ENCODE assay signal across 10 cellular contexts in the genomic region with DNA sequence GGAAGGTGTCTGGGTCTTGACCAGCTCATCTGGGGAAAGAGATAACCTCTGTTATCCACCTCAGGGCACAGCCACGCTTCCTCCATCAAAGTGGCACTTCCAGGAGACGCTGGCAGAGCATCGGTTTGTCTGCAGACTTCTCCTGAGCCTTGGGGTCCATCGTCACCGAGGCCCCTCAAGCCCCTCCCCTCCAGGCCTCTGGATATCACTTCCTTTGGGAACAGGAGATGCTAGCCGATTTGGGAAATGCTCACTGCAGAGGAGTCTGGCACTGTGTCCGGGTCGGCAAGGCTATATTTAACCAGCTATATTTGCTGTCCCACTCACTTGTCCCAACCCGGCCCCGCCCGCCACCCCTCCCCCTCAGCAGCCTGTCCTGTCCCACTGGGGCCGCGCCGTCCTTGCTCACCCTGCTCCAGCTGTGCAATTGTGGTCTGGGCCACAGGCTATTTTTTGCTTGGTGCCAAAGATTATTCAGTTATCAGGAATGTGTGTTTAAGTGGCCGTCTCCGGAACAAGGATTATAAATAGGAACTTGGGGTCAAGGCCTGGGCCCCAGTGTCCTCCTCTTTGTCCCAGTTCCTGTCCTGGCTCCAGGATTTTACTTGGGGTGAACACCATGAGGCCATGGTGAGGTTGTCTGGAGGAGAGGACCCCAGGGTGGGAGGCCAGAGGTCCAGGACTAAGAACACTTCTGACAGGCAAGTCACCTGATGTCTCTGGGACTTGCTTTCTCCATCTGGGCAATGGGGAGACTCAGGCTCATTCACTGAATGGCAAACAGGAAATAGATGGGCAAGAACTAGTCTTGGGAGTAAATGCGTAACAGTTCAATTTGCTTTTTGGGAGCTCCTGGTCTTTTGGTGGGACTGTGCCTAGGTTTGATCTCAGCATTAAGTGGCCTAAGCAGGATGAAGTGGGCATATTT.
DNase-seq lines count a peak whose midpoint lies in the region; ATAC-seq, FAIRE-seq and TF ChIP-seq lines count a peak whose summit lies in the region.
"Had no signal": no experiment of that assay in that cellular context is flagged by ENCODE, and none has a peak within 500 bp of the region (broad histone marks: within the 10 kb centered on the region; RNA-seq: fewer than 3 reads in every experiment).

No MANE protein-coding gene starts in this region.

- H3K4me1 ChIP-seq in smooth muscle cell (ENCODE audit: low read depth): peaks cover 13% of the 10 kb centered on the region
- H3K4me1 ChIP-seq in effector memory CD4-positive, alpha-beta T cell (ENCODE audit: control insufficient read depth, insufficient read depth, low read length, poor library complexity, severe bottlenecking): no peaks in the 10 kb centered on the region

- peak overlapping the region; percentile 29 for H3K4me2 ChIP-seq in smooth muscle cell

- H3K27ac ChIP-seq in smooth muscle cell (ENCODE audit: low read depth): no peak overlapping the region
- no peak overlapping the region for H3K27ac ChIP-seq in effector memory CD4-positive, alpha-beta T cell (ENCODE audit: insufficient read depth, low read length, poor library complexity, severe bottlenecking)

- DNase-seq in H54 (ENCODE audit: insufficient read length, low spot score) (peak; percentile 76), amniotic stem cell (lab: John Stamatoyannopoulos, UW) (peak; percentile 26), left cardiac atrium (peak; percentile 92), smooth muscle cell (lab: John Stamatoyannopoulos, UW; ENCODE audit: unreplicated experiment) (no peak), CD1c-positive myeloid dendritic cell (ENCODE audit: extremely low spot score) (no peak), NCI-H2227 treated with DMSO at 0.1 percent for 48 hours (lab: John Stamatoyannopoulos, UW) (no peak)
- DNase-seq in effector memory CD4-positive, alpha-beta T cell: no peak
- DNase-seq: activated CD8-positive, alpha-beta memory T cell treated with anti-CD3 and anti-CD28 coated beads for 24 hours; natural killer cell had no signal

- H3K79me2 ChIP-seq in smooth muscle cell (ENCODE audit: low read depth): no peaks in the 10 kb centered on the region

- no peak overlapping the region for H3K4me3 ChIP-seq in smooth muscle cell
- H3K4me3 ChIP-seq in effector memory CD4-positive, alpha-beta T cell (ENCODE audit: insufficient read depth, low read depth, low read length, poor library complexity, severe bottlenecking): no peak overlapping the region

- intact Hi-C loops in left cardiac atrium (cut with DNase I): no loop called here

- no peak overlapping the region for H3K9ac ChIP-seq in smooth muscle cell (ENCODE audit: low read depth)

- no peaks in the 10 kb centered on the region for H3K27me3 ChIP-seq in smooth muscle cell (ENCODE audit: low read depth)
- H3K27me3 ChIP-seq in effector memory CD4-positive, alpha-beta T cell (replicated peaks; ENCODE audit: control insufficient read depth, insufficient read depth, low read length, poor library complexity, severe bottlenecking): no peaks in the 10 kb centered on the region

- no peaks in the 10 kb centered on the region for H3K9me3 ChIP-seq in smooth muscle cell (replicated peaks; ENCODE audit: low read depth)
- H3K9me3 ChIP-seq in effector memory CD4-positive, alpha-beta T cell (ENCODE audit: control insufficient read depth, low read length): no peaks in the 10 kb centered on the region

- ATAC-seq in left cardiac atrium (peak; percentile 93), GM18511 (IDR thresholded peaks at IDR 0.05; ENCODE audit: unreplicated experiment) (no peak)
- ATAC-seq: natural killer cell had no signal

- H2AFZ ChIP-seq in smooth muscle cell (ENCODE audit: low read depth): no peak overlapping the region

- H3F3A ChIP-seq in smooth muscle cell (ENCODE audit: low read depth): no peaks in the 10 kb centered on the region

- FAIRE-seq in H54 (lab: Jason Lieb, UNC): no peak

- no peaks in the 10 kb centered on the region for H3K36me3 ChIP-seq in smooth muscle cell (ENCODE audit: low read depth)
- H3K36me3 ChIP-seq in effector memory CD4-positive, alpha-beta T cell (ENCODE audit: control insufficient read depth, insufficient read depth, low read length): no peaks in the 10 kb centered on the region

- TF ChIP-seq CTCF in smooth muscle cell (IDR thresholded peaks at IDR 0.05; ENCODE audit: borderline replicate concordance, insufficient read depth, poor library complexity, severe bottlenecking): no peak

- 59% methylated on average over 17 of the region's 17 CpGs for WGBS in smooth muscle cell (ENCODE audit: low lambda C conversion rate)

- no peaks in the 10 kb centered on the region for H4K20me1 ChIP-seq in smooth muscle cell (ENCODE audit: low read depth)

- TF ChIP-seq POLR2A in H54 (IDR thresholded peaks at IDR 0.05; ENCODE audit: low read depth, low read length): no peak

Comparison
In these comparisons a context has a peak if more than half of its experiments do, and no peak if none do; other contexts are left out.
1. DNase-seq: peak in H54 (single experiment), amniotic stem cell (single experiment) and left cardiac atrium (single experiment); none in smooth muscle cell (single experiment), CD1c-positive myeloid dendritic cell (single experiment), NCI-H2227 treated with DMSO at 0.1 percent for 48 hours (single experiment) and effector memory CD4-positive, alpha-beta T cell (0 of 3).